Comparison of ENCODE assay signal across 15 cellular contexts in genomic region chr3:184679056-184679502, GRCh38. TPM values are rescaled to one million over a fixed set of nuclear protein-coding genes. Genes with fewer than 3 reads are reported as not detected.
DNase-seq lines count a peak whose midpoint lies in the region; ATAC-seq, FAIRE-seq and TF ChIP-seq lines count a peak whose summit lies in the region.
"Had no signal": no experiment of that assay in that cellular context is flagged by ENCODE, and none has a peak within 500 bp of the region (broad histone marks: within the 10 kb centered on the region; RNA-seq: fewer than 3 reads in every experiment).

No MANE protein-coding gene starts in this region.

- H3K79me2 ChIP-seq in astrocyte (ENCODE audit: insufficient read depth, low read length), result no peaks in the 10 kb centered on the region

- no peaks in the 10 kb centered on the region for H3K36me3 ChIP-seq in astrocyte (ENCODE audit: insufficient read depth, low read length)
- H3K36me3 ChIP-seq in skeletal muscle tissue (ENCODE audit: control insufficient read depth in 3 of 3, insufficient read depth in 3 of 3, low read length in 3 of 3), result no peaks in the 10 kb centered on the region

- no peak overlapping the region for H3K9ac ChIP-seq in astrocyte (ENCODE audit: low read length)
- peak overlapping the region in 1 of 3 donors; percentile 25 for H3K9ac ChIP-seq in skeletal muscle tissue (ENCODE audit: low read depth in 1 of 3, low read length in 3 of 3)

- DNase-seq in DMS 273 (lab: John Stamatoyannopoulos, UW; ENCODE audit: unreplicated experiment), result peak; percentile 53
- no peak for DNase-seq in DMS 273 treated with DMSO at 0.1 percent for 48 hours (lab: John Stamatoyannopoulos, UW)
- no peak for DNase-seq in astrocyte (ENCODE audit: low read depth)
- DNase-seq in iPS-NIHi7 (ENCODE audit: extremely low spot score), result peak; percentile 79
- DNase-seq in RPMI8226, result no peak
- no peak for DNase-seq in NOMO-1 treated with dmso at 0.1 percent for 144 hours (lab: John Stamatoyannopoulos, UW; ENCODE audit: unreplicated experiment)
- DNase-seq: activated CD4-positive, alpha-beta T cell treated with anti-CD3 and anti-CD28 coated beads for 48 hours; activated naive CD4-positive, alpha-beta T cell treated with Interleukin-2 at 50 U/mL for 16 hours; DMS153; natural killer cell; NCI-H226; stimulated activated CD4-positive, alpha-beta T cell treated with anti-CD3 and anti-CD28 coated beads, Interleukin-4, amount 100 ng/mL, for 24 hours had no signal

- H3K9me3 Mint-ChIP-seq in astrocyte (ENCODE audit: unreplicated experiment), result no peaks in the 10 kb centered on the region
- H3K9me3 Mint-ChIP-seq: natural killer cell had no signal

- peak overlapping the region; percentile 44 for H3K4me2 ChIP-seq in astrocyte (ENCODE audit: low read length)

- H3K27ac Mint-ChIP-seq in astrocyte (ENCODE audit: unreplicated experiment), result peak overlapping the region; percentile 12
- H3K27ac Mint-ChIP-seq: natural killer cell had no signal

- no peak for FAIRE-seq in astrocyte (lab: Jason Lieb, UNC)

- H3K4me3 ChIP-seq in astrocyte (ENCODE audit: insufficient read depth, low read depth, low read length) (no peak overlapping the region), skeletal muscle tissue (ENCODE audit: low read length in 3 of 3) (no peak overlapping the region)

- peaks cover 3% of the 10 kb centered on the region for H3K4me1 Mint-ChIP-seq in astrocyte (ENCODE audit: low read depth, unreplicated experiment)
- H3K4me1 Mint-ChIP-seq: natural killer cell had no signal

- H3K27me3 Mint-ChIP-seq in astrocyte (ENCODE audit: low read depth, unreplicated experiment), result peaks cover 12% of the 10 kb centered on the region

- no peaks in the 10 kb centered on the region for H3K4me1 ChIP-seq in astrocyte (ENCODE audit: insufficient read depth, low read length)
- H3K4me1 ChIP-seq in skeletal muscle tissue (ENCODE audit: control insufficient read depth in 3 of 3, insufficient read depth in 3 of 3, low read length in 3 of 3), result peaks cover 4 to 11% (median 9%) of the 10 kb centered on the region in 3 donors

- H3K27me3 ChIP-seq in astrocyte (ENCODE audit: insufficient read depth, low read length) (peaks cover 10% of the 10 kb centered on the region), skeletal muscle tissue (ENCODE audit: control insufficient read depth in 3 of 3, insufficient read depth in 3 of 3, low read length in 3 of 3) (no peaks in the 10 kb centered on the region)

- no peak for ATAC-seq in HG02759 (IDR thresholded peaks at IDR 0.05; ENCODE audit: unreplicated experiment)
- ATAC-seq: natural killer cell had no signal

- H3K4me3 Mint-ChIP-seq in astrocyte (ENCODE audit: unreplicated experiment), result no peak overlapping the region
- H3K4me3 Mint-ChIP-seq: natural killer cell had no signal

- H3K9me3 ChIP-seq in astrocyte (ENCODE audit: insufficient read depth, low read depth, low read length) (no peaks in the 10 kb centered on the region), skeletal muscle tissue (ENCODE audit: control insufficient read depth in 3 of 3, low read length in 3 of 3) (no peaks in the 10 kb centered on the region)

- no peak overlapping the region for H3K27ac ChIP-seq in astrocyte (ENCODE audit: low read depth, low read length)
- H3K27ac ChIP-seq in skeletal muscle tissue (ENCODE audit: low read depth, low read length), result peak overlapping the region; percentile 12
- H3K27ac ChIP-seq: 22Rv1 had no signal

- no peaks in the 10 kb centered on the region for H4K20me1 ChIP-seq in astrocyte (ENCODE audit: insufficient read depth, low read length)

- TF ChIP-seq CTCF in astrocyte (IDR thresholded peaks at IDR 0.05; ENCODE audit: insufficient read depth, low read depth, low read length), result no peak

- no peaks in the 10 kb centered on the region for H3K36me3 Mint-ChIP-seq in astrocyte (ENCODE audit: low read depth, unreplicated experiment)
- H3K36me3 Mint-ChIP-seq: natural killer cell had no signal

- no peak overlapping the region for H2AFZ ChIP-seq in astrocyte (ENCODE audit: low read depth, low read length)

RNA-seq across cellular contexts. Expression of gene MAGEF1, which starts 32.8 kb away (rescaled TPM):
- total RNA-seq in astrocyte (26.2 and 28.8 TPM in 2 replicates), skeletal muscle tissue (36.0 TPM)

Comparison
In these comparisons a context has a peak if more than half of its experiments do, and no peak if none do; other contexts are left out.
1. DNase-seq: peak in DMS 273 (single experiment) and iPS-NIHi7 (single experiment); none in DMS 273 treated with DMSO at 0.1 percent for 48 hours (single experiment), astrocyte (single experiment), RPMI8226 (single experiment) and NOMO-1 treated with dmso at 0.1 percent for 144 hours (single experiment).